ENCODE assay signal across 10 cellular contexts in genomic region chr1:153609585-153609907, GRCh38. TPM values are rescaled to one million over a fixed set of nuclear protein-coding genes. Genes with fewer than 3 reads are reported as not detected.
DNase-seq lines count a peak whose midpoint lies in the region; ATAC-seq and TF ChIP-seq lines count a peak whose summit lies in the region.
"Had no signal": no experiment of that assay in that cellular context is flagged by ENCODE, and none has a peak within 500 bp of the region (broad histone marks: within the 10 kb centered on the region; RNA-seq: fewer than 3 reads in every experiment).

No MANE protein-coding gene starts in this region.

- H3K9ac ChIP-seq in trophoblast cell (ENCODE audit: low read length): no peak overlapping the region

- H2BK120ac ChIP-seq in trophoblast cell (ENCODE audit: insufficient read depth, low read length, poor library complexity): peak overlapping the region; percentile 5

- H3K27ac ChIP-seq in trophoblast cell (ENCODE audit: low read depth, low read length): peak overlapping the region; percentile 65
- H3K27ac ChIP-seq: C4-2B had no signal

- H2AK5ac ChIP-seq in trophoblast cell (ENCODE audit: low read length): peak overlapping the region; percentile 8

- ATAC-seq in WTC11: no peak
- ATAC-seq in GM21447 (IDR thresholded peaks at IDR 0.05; ENCODE audit: unreplicated experiment): no peak
- ATAC-seq in HG02610 (IDR thresholded peaks at IDR 0.05; ENCODE audit: unreplicated experiment): no peak

- H3K14ac ChIP-seq in trophoblast cell (ENCODE audit: low read length): peak overlapping the region; percentile 5

- peak overlapping the region; percentile 17 for H4K91ac ChIP-seq in trophoblast cell (ENCODE audit: low read depth, low read length)

- POLR2A ChIA-PET in AG04449 (lab: Yijun Ruan, JAX): interaction anchor here (1.6 to 2.8 kb wide), 3 partner anchors 17 to 26 kb away, joined by 3 to 20 read pairs (median 4); partner anchors contain the start of genes CHTOP and S100A13
- POLR2A ChIA-PET in WTC11 (lab: Charles Lee): interaction anchor here (0.7 kb wide), 1 partner anchor 17 kb away, joined by 3 read pairs; the partner anchor contains the start of gene S100A13

- H3K18ac ChIP-seq in trophoblast cell (ENCODE audit: low read length): peak overlapping the region; percentile 5

- H3K36me3 ChIP-seq in trophoblast cell (ENCODE audit: control insufficient read depth in 1 of 2, insufficient read depth in 2 of 2, low read length in 2 of 2): no peaks in the 10 kb centered on the region

- H4K8ac ChIP-seq in trophoblast cell (ENCODE audit: low read depth, low read length): no peak overlapping the region

- peak overlapping the region; percentile 29; the same call in 1 of the 2 replicates for H3K4me3 Mint-ChIP-seq in WTC11
- no peak overlapping the region for H3K4me3 Mint-ChIP-seq in CD14-positive monocyte

- H2AFZ ChIP-seq in trophoblast cell (ENCODE audit: insufficient read depth, low read length, poor library complexity): no peak overlapping the region

- no peaks in the 10 kb centered on the region for H3K9me3 ChIP-seq in trophoblast cell (ENCODE audit: insufficient read depth, low read depth, low read length)

- no peak overlapping the region for H3K23ac ChIP-seq in trophoblast cell (ENCODE audit: low read length)

- H2BK12ac ChIP-seq in trophoblast cell (ENCODE audit: low read length): peak overlapping the region; percentile 34

- TF ChIP-seq CTCF in AG04449 (IDR thresholded peaks at IDR 0.05; ENCODE audit: insufficient read depth, low read length, missing control alignments): no peak
- TF ChIP-seq CTCF in WTC11 (IDR thresholded peaks at IDR 0.05): no peak
- TF ChIP-seq CTCF in fibroblast of pulmonary artery (IDR thresholded peaks at IDR 0.05; ENCODE audit: low read length, missing control alignments): no peak
- TF ChIP-seq CTCF in CD14-positive monocyte (IDR thresholded peaks at IDR 0.05): no peak

- H3K36me3 Mint-ChIP-seq in WTC11 (no peaks in the 10 kb centered on the region), CD14-positive monocyte (no peaks in the 10 kb centered on the region)

- intact Hi-C loops in CD14-positive monocyte (cut with micrococcal nuclease): no loop called here

- peak overlapping the region; percentile 58 for H3K4me3 ChIP-seq in AG04449 (ENCODE audit: low read depth, low read length)
- H3K4me3 ChIP-seq in fibroblast of pulmonary artery (replicated peaks; ENCODE audit: low read depth, low read length): peak overlapping the region; percentile 90
- no peak overlapping the region for H3K4me3 ChIP-seq in trophoblast cell (ENCODE audit: low read depth, low read length)

- peak overlapping the region; percentile 49 for H3K4me2 ChIP-seq in trophoblast cell (ENCODE audit: low read length)

- peak overlapping the region; percentile 15 for H2BK5ac ChIP-seq in trophoblast cell (ENCODE audit: low read depth, low read length, poor library complexity)

- H3K79me1 ChIP-seq in trophoblast cell (ENCODE audit: low read length): peaks cover 34% of the 10 kb centered on the region

- peaks cover 49 to 53% of the 10 kb centered on the region in 2 experiments for H3K4me1 ChIP-seq in trophoblast cell (ENCODE audit: control insufficient read depth in 1 of 2, insufficient read depth in 2 of 2, low read length in 2 of 2)

- H3K27me3 ChIP-seq in trophoblast cell (ENCODE audit: insufficient read depth, low read length): no peaks in the 10 kb centered on the region

- H3K27me3 Mint-ChIP-seq in WTC11 (ENCODE audit: low read depth) (no peaks in the 10 kb centered on the region; the same call in 1 of the 2 replicates), CD14-positive monocyte (ENCODE audit: low read depth in 3 of 3) (peaks cover 2 to 3% (median 2%) of the 10 kb centered on the region in 3 donors)

- H3K27ac Mint-ChIP-seq in WTC11 (peak overlapping the region; percentile 46; the same call in 1 of the 2 replicates), CD14-positive monocyte (peak overlapping the region in 3 of 7 donors; percentile 12 to 60 (median 52))

- H3K9me3 Mint-ChIP-seq in WTC11 (no peaks in the 10 kb centered on the region), CD14-positive monocyte (peaks cover 0 to 6% (median 0%) of the 10 kb centered on the region in 7 donors)

- whole genome bisulfite sequencing in trophoblast cell (ENCODE audit: extremely low coverage, insufficient coverage, insufficient read length): no CpG with 5 or more reads among the region's 6 CpGs

- DNase-seq in AG04449 (ENCODE audit: low read depth, low spot score) (no peak), WTC11 (ENCODE audit: low spot score) (no peak), fibroblast of pulmonary artery (ENCODE audit: low read depth) (no peak), trophoblast cell (peak in 1 of 2 donors; percentile 71), cortex of kidney (lab: John Stamatoyannopoulos, UW) (no peak), CD14-positive monocyte (ENCODE audit: low spot score) (no peak)

- no peak overlapping the region for H4K12ac ChIP-seq in trophoblast cell (ENCODE audit: low read depth, low read length)

- CTCF ChIA-PET in AG04449 (lab: Yijun Ruan, JAX) (interaction anchor here (1.4 to 12.8 kb wide), 4 partner anchors 9 to 100 kb away, joined by 5 to 148 read pairs (median 53); no protein-coding TSS in a partner anchor), WTC11 (lab: Charles Lee) (interaction anchor here (2.1 to 14.4 kb wide), 2 partner anchors 19 to 37 kb away, joined by 10 to 230 read pairs; partner anchors contain the start of genes S100A1 and S100A13)

- peak overlapping the region; percentile 8 for H3K4ac ChIP-seq in trophoblast cell (ENCODE audit: low read depth, low read length)

- H3K4me1 Mint-ChIP-seq in WTC11: peaks cover 64% of the 10 kb centered on the region
- H3K4me1 Mint-ChIP-seq in CD14-positive monocyte: peaks cover 31% of the 10 kb centered on the region

- H3K79me2 ChIP-seq in trophoblast cell (ENCODE audit: control insufficient read depth, insufficient read depth, low read length, poor library complexity): peaks cover 3% of the 10 kb centered on the region

TF ChIP-seq in WTC11, 78 proteins besides CTCF, POLR2A, EP300 and RAD21 (continues in another document):
- no peak for TF ChIP-seq ERG (CRISPR knock-in tag; IDR thresholded peaks at IDR 0.05)
- no peak for TF ChIP-seq E2F5 (CRISPR knock-in tag; IDR thresholded peaks at IDR 0.05)
- TF ChIP-seq AFF4 (CRISPR knock-in tag; IDR thresholded peaks at IDR 0.05; ENCODE audit: borderline replicate concordance): no peak
- TF ChIP-seq JAZF1 (CRISPR knock-in tag; IDR thresholded peaks at IDR 0.05): no peak

RNA-seq across cellular contexts. Expression of gene S100A16, which starts 3.4 kb away (rescaled TPM):
- total RNA-seq in WTC11 (2021): 14.6 to 17.6 TPM (median 16.8 TPM) in 3 replicates
- 48.3 and 48.6 TPM in 2 replicates for polyA plus RNA-seq in trophoblast cell (2013)
- polyA plus RNA-seq in CD14-positive monocyte: not detected
- total RNA-seq: OCI-LY7 had no signal

RNA-seq across cellular contexts. Expression of gene S100A14, which starts 6.6 kb away (rescaled TPM):
- total RNA-seq in WTC11 (2021): 1.4 to 2.1 TPM (median 1.5 TPM) in 3 replicates
- 20.0 and 21.0 TPM in 2 replicates for polyA plus RNA-seq in trophoblast cell (2013)
- polyA plus RNA-seq in CD14-positive monocyte: not detected
- total RNA-seq: OCI-LY7 had no signal

RNA-seq across cellular contexts. Expression of gene S100A13, which starts 17.8 kb away (rescaled TPM):
- 68.4 to 84.2 TPM (median 73.9 TPM) in 3 replicates for total RNA-seq in WTC11 (2021)
- polyA plus RNA-seq in trophoblast cell (2013): 409 and 437 TPM in 2 replicates
- polyA plus RNA-seq in CD14-positive monocyte: 1 to 10 TPM; 2.5 to 2.6 TPM

RNA-seq across cellular contexts. Expression of gene S100A1, which starts 18.7 kb away (rescaled TPM):
- 1.3 to 2.0 TPM (median 1.7 TPM) in 3 replicates for total RNA-seq in WTC11 (2021)
- 0.93 and 1.2 TPM in 2 replicates for polyA plus RNA-seq in trophoblast cell (2013)
- not detected for polyA plus RNA-seq in CD14-positive monocyte
- total RNA-seq: OCI-LY7 had no signal

RNA-seq across cellular contexts. Expression of gene CHTOP, which starts 24.3 kb away (rescaled TPM):
- 101 to 105 TPM (median 104 TPM) in 3 replicates for total RNA-seq in WTC11 (2021)
- 72.8 and 73.0 TPM in 2 replicates for polyA plus RNA-seq in trophoblast cell (2013)
- 10 to 100 TPM; 28.1 to 38.2 TPM for polyA plus RNA-seq in CD14-positive monocyte
